In genomic region chr1:2192031-2192995, GRCh38 we compare ENCODE assay signal across 9 cellular contexts. TPM values are rescaled to one million over a fixed set of nuclear protein-coding genes. Genes with fewer than 3 reads are reported as not detected.
DNase-seq lines count a peak whose midpoint lies in the region; ATAC-seq and TF ChIP-seq lines count a peak whose summit lies in the region.
"Had no signal": no experiment of that assay in that cellular context is flagged by ENCODE, and none has a peak within 500 bp of the region (broad histone marks: within the 10 kb centered on the region; RNA-seq: fewer than 3 reads in every experiment).

No MANE protein-coding gene starts in this region.

- H3K36me3 ChIP-seq in RWPE2 (ENCODE audit: low read depth) (no peaks in the 10 kb centered on the region; the same call in 1 of the 2 replicates), esophagus (ENCODE audit: control insufficient read depth in 2 of 2, insufficient read depth in 2 of 2, low read length in 1 of 2) (no peaks in the 10 kb centered on the region), neutrophil (peaks cover 3% of the 10 kb centered on the region)

- DNase-seq in Ammon's horn (ENCODE audit: low spot score) (peak; percentile 61), RWPE2 (ENCODE audit: low spot score) (no peak), NCI-H1694 treated with DMSO at 0.1 percent for 48 hours (lab: John Stamatoyannopoulos, UW) (no peak), sciatic nerve (ENCODE audit: low spot score) (no peak), NCI-H2196 treated with DMSO at 0.1 percent for 48 hours (lab: John Stamatoyannopoulos, UW; ENCODE audit: unreplicated experiment) (no peak)
- DNase-seq: GF-D8 had no signal

- H3K27me3 ChIP-seq in RWPE2 (ENCODE audit: insufficient read depth, poor library complexity, severe bottlenecking) (no peaks in the 10 kb centered on the region), esophagus (ENCODE audit: control insufficient read depth in 1 of 2, insufficient read depth in 2 of 2, low read length in 2 of 2) (no peaks in the 10 kb centered on the region), neutrophil (no peaks in the 10 kb centered on the region)

- H3K4me3 ChIP-seq in RWPE2 (ENCODE audit: severe bottlenecking) (no peak overlapping the region), esophagus (ENCODE audit: low read depth in 1 of 2, low read length in 2 of 2) (no peak overlapping the region), neutrophil (ENCODE audit: low read depth in 1 of 2, low read length in 1 of 2) (no peak overlapping the region)

- no peaks in the 10 kb centered on the region for H3K9me3 ChIP-seq in RWPE2 (ENCODE audit: severe bottlenecking)
- no peaks in the 10 kb centered on the region for H3K9me3 ChIP-seq in esophagus (ENCODE audit: control insufficient read depth in 2 of 2, insufficient read depth in 1 of 2, low read depth in 1 of 2, low read length in 1 of 2)
- no peaks in the 10 kb centered on the region for H3K9me3 ChIP-seq in neutrophil

- WGBS in esophagus, 2 donors = 58 to 65% methylated on average over 30 of the region's 30 CpGs

- H3K27ac ChIP-seq in RWPE2 (ENCODE audit: poor library complexity, severe bottlenecking) = peak overlapping the region; percentile 62
- H3K27ac ChIP-seq in esophagus (ENCODE audit: low read depth in 2 of 2, low read length in 1 of 2) = peak overlapping the region; percentile 50 to 51
- H3K27ac ChIP-seq in neutrophil = peak overlapping the region; percentile 13

- ATAC-seq in RWPE2 (ENCODE audit: low read depth) (no peak), sciatic nerve (no peak), HG02870 (IDR thresholded peaks at IDR 0.05; ENCODE audit: unreplicated experiment) (no peak)

- intact Hi-C loops in sciatic nerve (cut with DNase I) = no loop called here

- no peak for TF ChIP-seq CTCF in RWPE2 (IDR thresholded peaks at IDR 0.05; ENCODE audit: poor library complexity, severe bottlenecking)
- TF ChIP-seq CTCF in neutrophil (IDR thresholded peaks at IDR 0.05) = no peak

- no peaks in the 10 kb centered on the region for H3K4me1 ChIP-seq in RWPE2 (ENCODE audit: insufficient read depth, poor library complexity, severe bottlenecking)
- H3K4me1 ChIP-seq in esophagus (ENCODE audit: control insufficient read depth in 2 of 2, insufficient read depth in 2 of 2, low read length in 1 of 2) = peaks cover 7 to 28% of the 10 kb centered on the region in 2 donors
- peaks cover 30 to 42% of the 10 kb centered on the region in 2 experiments for H3K4me1 ChIP-seq in neutrophil (ENCODE audit: control insufficient read depth in 1 of 2, insufficient read depth in 1 of 2, low read depth in 1 of 2, low read length in 1 of 2)

RNA-seq across cellular contexts. Expression of gene FAAP20, which starts 2.3 kb away (rescaled TPM):
- polyA plus RNA-seq in esophagus = 10 to 100 TPM; 32.9 to 44.8 TPM
- total RNA-seq in sciatic nerve = 43.0 TPM

RNA-seq across cellular contexts. Expression of gene SKI, which starts 35.8 kb away (rescaled TPM):
- 10 to 100 TPM; 11.5 to 12.8 TPM for polyA plus RNA-seq in esophagus
- 108 TPM for total RNA-seq in sciatic nerve
